8 cellular contexts compared by ENCODE assay signal in genomic region chr5:65722575-65723424, GRCh38. TPM values are rescaled to one million over a fixed set of nuclear protein-coding genes. Genes with fewer than 3 reads are reported as not detected.
DNase-seq lines count a peak whose midpoint lies in the region; ATAC-seq lines count a peak whose summit lies in the region.

No MANE protein-coding gene starts in this region.

- H3K36me3 Mint-ChIP-seq in activated naive CD8-positive, alpha-beta T cell treated with anti-CD3 and anti-CD28 coated beads for 36 hours, result peaks cover 20% of the 10 kb centered on the region

- H3K4me1 Mint-ChIP-seq in activated naive CD8-positive, alpha-beta T cell treated with anti-CD3 and anti-CD28 coated beads for 36 hours, result peaks cover 18% of the 10 kb centered on the region

- DNase-seq in COR-L47 (lab: John Stamatoyannopoulos, UW) (peak; percentile 65), NCI-H524 (lab: John Stamatoyannopoulos, UW) (peak; percentile 23 to 72), head of caudate nucleus (peak in 36 of 42 donors; percentile 8 to 63 (median 28)), nucleus accumbens (lab: John Stamatoyannopoulos, UW) (peak in 43 of 56 donors; percentile 1 to 59 (median 24)), NK-92 (lab: John Stamatoyannopoulos, UW; ENCODE audit: unreplicated experiment) (no peak)
- no peak for DNase-seq in activated naive CD8-positive, alpha-beta T cell treated with anti-CD3 and anti-CD28 coated beads for 36 hours

- peak; percentile 5 for ATAC-seq in GM21619 (IDR thresholded peaks at IDR 0.05; ENCODE audit: unreplicated experiment)
- ATAC-seq in GM18858 (IDR thresholded peaks at IDR 0.05; ENCODE audit: unreplicated experiment), result no peak

- no peaks in the 10 kb centered on the region for H3K9me3 Mint-ChIP-seq in activated naive CD8-positive, alpha-beta T cell treated with anti-CD3 and anti-CD28 coated beads for 36 hours

- intact Hi-C loops in head of caudate nucleus (cut with DNase I), result no loop called here

- H3K27ac Mint-ChIP-seq in activated naive CD8-positive, alpha-beta T cell treated with anti-CD3 and anti-CD28 coated beads for 36 hours, result peak overlapping the region; percentile 91

- no peaks in the 10 kb centered on the region for H3K27me3 Mint-ChIP-seq in activated naive CD8-positive, alpha-beta T cell treated with anti-CD3 and anti-CD28 coated beads for 36 hours

- peak overlapping the region; percentile 90 for H3K4me3 Mint-ChIP-seq in activated naive CD8-positive, alpha-beta T cell treated with anti-CD3 and anti-CD28 coated beads for 36 hours

RNA-seq across cellular contexts. Expression of gene NLN, which starts 0.8 kb away (rescaled TPM):
- 10 to 100 TPM; 47.7 to 48.5 TPM for total RNA-seq in activated naive CD8-positive, alpha-beta T cell treated with anti-CD3 and anti-CD28 coated beads for 36 hours

RNA-seq across cellular contexts. Expression of gene SGTB, which starts 0.9 kb away (rescaled TPM):
- 10 to 100 TPM; 17.0 to 18.2 TPM for total RNA-seq in activated naive CD8-positive, alpha-beta T cell treated with anti-CD3 and anti-CD28 coated beads for 36 hours

Comparison
In these comparisons a context has a peak if more than half of its experiments do, and no peak if none do; other contexts are left out.
1. DNase-seq: peak in COR-L47 (single experiment), NCI-H524 (2 of 2), head of caudate nucleus (36 of 42) and nucleus accumbens (43 of 56); none in activated naive CD8-positive, alpha-beta T cell treated with anti-CD3 and anti-CD28 coated beads for 36 hours (single experiment) and NK-92 (single experiment).